Comparison of ENCODE assay signal across 22 cellular contexts in genomic region chr16:66299349-66299748, GRCh38.
DNase-seq lines count a peak whose midpoint lies in the region; ATAC-seq and TF ChIP-seq lines count a peak whose summit lies in the region.
"Had no signal": no experiment of that assay in that cellular context is flagged by ENCODE, and none has a peak within 500 bp of the region (broad histone marks: within the 10 kb centered on the region; RNA-seq: fewer than 3 reads in every experiment).

No MANE protein-coding gene starts in this region.

- H3K4me1 ChIP-seq in BLaER1 (peaks cover 10% of the 10 kb centered on the region), stomach (no peaks in the 10 kb centered on the region)
- no peaks in the 10 kb centered on the region for H3K4me1 ChIP-seq in CD4-positive, CD25-positive, alpha-beta regulatory T cell (ENCODE audit: control insufficient read depth, insufficient read depth, low read length, poor library complexity, severe bottlenecking)

- POLR2A ChIA-PET in activated CD4-positive, alpha-beta memory T cell treated with anti-CD3 and anti-CD28 coated beads for 36 hours (lab: Charles Lee), result no interaction called here

- H3K27ac ChIP-seq in BLaER1 (no peak overlapping the region), stomach (no peak overlapping the region)
- no peak overlapping the region for H3K27ac ChIP-seq in CD4-positive, CD25-positive, alpha-beta regulatory T cell (ENCODE audit: insufficient read depth, low read length, poor library complexity, severe bottlenecking)
- H3K27ac ChIP-seq: GM23248 had no signal

- no peaks in the 10 kb centered on the region for H3K36me3 Mint-ChIP-seq in CD4-positive, CD25-positive, alpha-beta regulatory T cell
- no peaks in the 10 kb centered on the region for H3K36me3 Mint-ChIP-seq in activated CD4-positive, alpha-beta memory T cell treated with anti-CD3 and anti-CD28 coated beads for 36 hours
- no peaks in the 10 kb centered on the region for H3K36me3 Mint-ChIP-seq in T-helper 2 cell treated with Interferon-gamma antibody and Interleukin-4, amounts not matched to agents 5 μg/mL and 100 μg/mL, for 36 hours (ENCODE audit: low read depth)
- H3K36me3 Mint-ChIP-seq: CD8-positive, alpha-beta T cell had no signal

- H3K4me3 ChIP-seq in BLaER1 (no peak overlapping the region), stomach (no peak overlapping the region)
- no peak overlapping the region for H3K4me3 ChIP-seq in CD4-positive, CD25-positive, alpha-beta regulatory T cell (ENCODE audit: low read depth, low read length)
- H3K4me3 ChIP-seq: GM12878, GM23248 had no signal

- H4K20me1 ChIP-seq in BLaER1, result no peaks in the 10 kb centered on the region

- H3K9me3 ChIP-seq in BLaER1 (peaks cover 18% of the 10 kb centered on the region), stomach (peaks cover 0 to 9% (median 4%) of the 10 kb centered on the region in 4 donors)
- H3K9me3 ChIP-seq in CD4-positive, CD25-positive, alpha-beta regulatory T cell (ENCODE audit: control insufficient read depth in 2 of 2, low read length in 2 of 2), result no peaks in the 10 kb centered on the region

- H3K4me2 ChIP-seq in BLaER1, result peak overlapping the region; percentile 47

- H3K9me3 Mint-ChIP-seq in CD4-positive, CD25-positive, alpha-beta regulatory T cell, result peaks cover 0 to 4% (median 0%) of the 10 kb centered on the region in 7 donors
- no peaks in the 10 kb centered on the region for H3K9me3 Mint-ChIP-seq in activated CD4-positive, alpha-beta memory T cell treated with anti-CD3 and anti-CD28 coated beads for 36 hours
- H3K9me3 Mint-ChIP-seq in T-helper 2 cell treated with Interferon-gamma antibody and Interleukin-4, amounts not matched to agents 5 μg/mL and 100 μg/mL, for 36 hours, result no peaks in the 10 kb centered on the region

- H3K9ac ChIP-seq in BLaER1, result no peak overlapping the region
- H3K9ac ChIP-seq: GM23248 had no signal

- CTCF ChIA-PET in activated CD4-positive, alpha-beta memory T cell treated with anti-CD3 and anti-CD28 coated beads for 36 hours (lab: Charles Lee), result no interaction called here

- no peak for TF ChIP-seq EP300 in stomach (IDR thresholded peaks at IDR 0.05)

- H3K36me3 ChIP-seq in BLaER1, result no peaks in the 10 kb centered on the region
- no peaks in the 10 kb centered on the region for H3K36me3 ChIP-seq in CD4-positive, CD25-positive, alpha-beta regulatory T cell (ENCODE audit: control insufficient read depth, insufficient read depth, low read length)
- H3K36me3 ChIP-seq in stomach, result no peaks in the 10 kb centered on the region

- H3K4me1 Mint-ChIP-seq in CD4-positive, CD25-positive, alpha-beta regulatory T cell, result peaks cover 0 to 15% (median 4%) of the 10 kb centered on the region in 4 donors
- H3K4me1 Mint-ChIP-seq in activated CD4-positive, alpha-beta memory T cell treated with anti-CD3 and anti-CD28 coated beads for 36 hours (ENCODE audit: low read depth), result peaks cover 7% of the 10 kb centered on the region
- H3K4me1 Mint-ChIP-seq in T-helper 2 cell treated with Interferon-gamma antibody and Interleukin-4, amounts not matched to agents 5 μg/mL and 100 μg/mL, for 36 hours (ENCODE audit: low read depth), result peaks cover 9% of the 10 kb centered on the region
- H3K4me1 Mint-ChIP-seq: B cell had no signal

- H3K27me3 ChIP-seq in BLaER1 (peaks cover 3% of the 10 kb centered on the region; the same call in 1 of the 2 replicates), stomach (peaks cover 0 to 12% (median 0%) of the 10 kb centered on the region in 3 donors)
- H3K27me3 ChIP-seq in CD4-positive, CD25-positive, alpha-beta regulatory T cell (ENCODE audit: control insufficient read depth, insufficient read depth, low read length), result peaks cover under 1% of the 10 kb centered on the region

- no peak overlapping the region for H3K4me3 Mint-ChIP-seq in CD4-positive, CD25-positive, alpha-beta regulatory T cell
- no peak overlapping the region for H3K4me3 Mint-ChIP-seq in activated CD4-positive, alpha-beta memory T cell treated with anti-CD3 and anti-CD28 coated beads for 36 hours
- no peak overlapping the region for H3K4me3 Mint-ChIP-seq in T-helper 2 cell treated with Interferon-gamma antibody and Interleukin-4, amounts not matched to agents 5 μg/mL and 100 μg/mL, for 36 hours
- H3K4me3 Mint-ChIP-seq: B cell; CD8-positive, alpha-beta T cell had no signal

- DNase-seq in CD4-positive, CD25-positive, alpha-beta regulatory T cell, result peak in 1 of 3 donors; percentile 18
- DNase-seq in activated CD4-positive, alpha-beta memory T cell treated with anti-CD3 and anti-CD28 coated beads for 36 hours, result peak; percentile 4
- DNase-seq in left lobe of liver (ENCODE audit: low spot score), result peak; percentile 2
- DNase-seq in NCI-H1694 (lab: John Stamatoyannopoulos, UW), result no peak
- no peak for DNase-seq in T-helper 2 cell treated with Interferon-gamma antibody and Interleukin-4, amounts not matched to agents 5 μg/mL and 100 μg/mL, for 36 hours (ENCODE audit: low spot score)
- no peak for DNase-seq in stomach
- DNase-seq in NCI-H2227 treated with DMSO at 0.1 percent for 48 hours (lab: John Stamatoyannopoulos, UW), result no peak
- DNase-seq: DMS79 treated with DMSO at 0.1 percent for 48 hours; GM23248; KG1; MM.1S; NCI-H1417; NCI-H1930; NCI-H446 treated with DMSO at 0.1 percent for 48 hours; NK-92 treated with Interleukin-12 subunit alpha and Interleukin-12 subunit beta, amount 100 ng/mL, for 24 hours; SHP77 treated with DMSO at 0.1 percent for 48 hours had no signal

- intact Hi-C loops in activated CD4-positive, alpha-beta memory T cell treated with anti-CD3 and anti-CD28 coated beads for 36 hours (cut with micrococcal nuclease), result no loop called here
- intact Hi-C loops in stomach (cut with DNase I; ENCODE audit: low total_unique reads), result no loop called here

- TF ChIP-seq CTCF in stomach (IDR thresholded peaks at IDR 0.05), result no peak

- ATAC-seq in CD4-positive, CD25-positive, alpha-beta regulatory T cell (ENCODE audit: low read depth in 2 of 2), result no peak
- no peak for ATAC-seq in left lobe of liver
- ATAC-seq: CD8-positive, alpha-beta T cell; GM12878; HCT116; SK-N-SH treated with all-trans-retinoic acid at 6 μM for 48 hours had no signal

- H3K27me3 Mint-ChIP-seq in CD4-positive, CD25-positive, alpha-beta regulatory T cell, result no peaks in the 10 kb centered on the region
- H3K27me3 Mint-ChIP-seq in activated CD4-positive, alpha-beta memory T cell treated with anti-CD3 and anti-CD28 coated beads for 36 hours, result no peaks in the 10 kb centered on the region
- H3K27me3 Mint-ChIP-seq in T-helper 2 cell treated with Interferon-gamma antibody and Interleukin-4, amounts not matched to agents 5 μg/mL and 100 μg/mL, for 36 hours (ENCODE audit: low read depth), result no peaks in the 10 kb centered on the region

- WGBS in stomach, 5 donors, result 31 to 67% (median 45%) methylated on average over 1 of the region's 1 CpG

- TF ChIP-seq POLR2A in stomach (IDR thresholded peaks at IDR 0.05), result no peak

- peak overlapping the region in 2 of 3 donors; percentile 4 to 16 for H3K27ac Mint-ChIP-seq in CD4-positive, CD25-positive, alpha-beta regulatory T cell
- H3K27ac Mint-ChIP-seq in activated CD4-positive, alpha-beta memory T cell treated with anti-CD3 and anti-CD28 coated beads for 36 hours, result no peak overlapping the region
- no peak overlapping the region for H3K27ac Mint-ChIP-seq in T-helper 2 cell treated with Interferon-gamma antibody and Interleukin-4, amounts not matched to agents 5 μg/mL and 100 μg/mL, for 36 hours
- H3K27ac Mint-ChIP-seq: B cell; CD8-positive, alpha-beta T cell had no signal

Comparison
In these comparisons a context has a peak if more than half of its experiments do, and no peak if none do; other contexts are left out.
1. DNase-seq: peak in activated CD4-positive, alpha-beta memory T cell treated with anti-CD3 and anti-CD28 coated beads for 36 hours (single experiment) and left lobe of liver (single experiment); none in NCI-H1694 (single experiment), T-helper 2 cell treated with Interferon-gamma antibody and Interleukin-4, amounts not matched to agents 5 μg/mL and 100 μg/mL, for 36 hours (single experiment), stomach (single experiment) and NCI-H2227 treated with DMSO at 0.1 percent for 48 hours (single experiment).
2. H3K27ac Mint-ChIP-seq: peak in CD4-positive, CD25-positive, alpha-beta regulatory T cell (2 of 3); none in activated CD4-positive, alpha-beta memory T cell treated with anti-CD3 and anti-CD28 coated beads for 36 hours (single experiment) and T-helper 2 cell treated with Interferon-gamma antibody and Interleukin-4, amounts not matched to agents 5 μg/mL and 100 μg/mL, for 36 hours (single experiment).